In genomic region chr4:151432654-151433053, GRCh38 we compare ENCODE assay signal across 21 cellular contexts. TPM values are rescaled to one million over a fixed set of nuclear protein-coding genes. Genes with fewer than 3 reads are reported as not detected.
A peak's percentile ranks its signal among the peaks of the same experiment; 100 is the strongest.
DNase-seq lines count a peak whose midpoint lies in the region; FAIRE-seq and TF ChIP-seq lines count a peak whose summit lies in the region.
"Had no signal": no experiment of that assay in that cellular context is flagged by ENCODE, and none has a peak within 500 bp of the region (broad histone marks: within the 10 kb centered on the region; RNA-seq: fewer than 3 reads in every experiment).

No MANE protein-coding gene starts in this region.

- TF ChIP-seq CTCF in OCI-LY3 (IDR thresholded peaks at IDR 0.05; ENCODE audit: low read depth, low read length) (no peak), astrocyte (IDR thresholded peaks at IDR 0.05; ENCODE audit: insufficient read depth, low read depth, low read length) (no peak), type B pancreatic cell (conservative IDR thresholded peaks at IDR 0.05) (no peak)

- FAIRE-seq in astrocyte (lab: Jason Lieb, UNC), result peak; percentile 50
- FAIRE-seq: G401.6, GM19239, RCC 7860 had no signal

- H3K9ac ChIP-seq in OCI-LY3 (ENCODE audit: low read length) (no peak overlapping the region), astrocyte (ENCODE audit: low read length) (no peak overlapping the region), mesendoderm (ENCODE audit: low read length) (no peak overlapping the region)

- DNase-seq in astrocyte (ENCODE audit: low read depth) (no peak), mesendoderm (no peak), type B pancreatic cell (ENCODE audit: extremely low spot score, unreplicated experiment) (no peak), DMS79 (lab: John Stamatoyannopoulos, UW) (no peak), D341Med (ENCODE audit: low spot score) (no peak), NCI-H510A (lab: John Stamatoyannopoulos, UW) (no peak)
- DNase-seq: CD4-positive, CD25-positive, alpha-beta regulatory T cell; H7; NCI-H1105; NCI-H146; NCI-H2029; NCI-H226; NCI-H524; NCI-H774; NK-92 treated with Interleukin-12 subunit alpha and Interleukin-12 subunit beta, amount 100 ng/mL, for 24 hours had no signal

- H2BK15ac ChIP-seq in mesendoderm (replicated peaks; ENCODE audit: low read depth), result no peak overlapping the region

- H3K27ac Mint-ChIP-seq in astrocyte (ENCODE audit: unreplicated experiment), result peak overlapping the region; percentile 3
- H3K27ac Mint-ChIP-seq in type B pancreatic cell, result peak overlapping the region; percentile 81

- H3K79me2 ChIP-seq in OCI-LY3 (ENCODE audit: low read length) (no peaks in the 10 kb centered on the region), astrocyte (ENCODE audit: insufficient read depth, low read length) (no peaks in the 10 kb centered on the region), mesendoderm (ENCODE audit: control insufficient read depth, insufficient read depth, low read length) (no peaks in the 10 kb centered on the region)

- H3K4me1 ChIP-seq in OCI-LY3 (ENCODE audit: low read length) (peaks cover 6% of the 10 kb centered on the region), astrocyte (ENCODE audit: insufficient read depth, low read length) (peaks cover 15% of the 10 kb centered on the region), mesendoderm (ENCODE audit: control insufficient read depth, low read depth, low read length) (peaks cover 17% of the 10 kb centered on the region)

- H3K56ac ChIP-seq in mesendoderm (ENCODE audit: low read length), result peak overlapping the region; percentile 31

- H2AK5ac ChIP-seq in mesendoderm (ENCODE audit: low read length), result no peak overlapping the region

- H3K23ac ChIP-seq in mesendoderm (ENCODE audit: low read length), result no peak overlapping the region

- no peaks in the 10 kb centered on the region for H3K9me3 Mint-ChIP-seq in astrocyte (ENCODE audit: unreplicated experiment)
- peaks cover 4% of the 10 kb centered on the region for H3K9me3 Mint-ChIP-seq in type B pancreatic cell

- H3K4me3 ChIP-seq in OCI-LY3 (ENCODE audit: low read length), result no peak overlapping the region
- no peak overlapping the region for H3K4me3 ChIP-seq in astrocyte (ENCODE audit: insufficient read depth, low read depth, low read length)
- H3K4me3 ChIP-seq in mesendoderm (ENCODE audit: low read length), result no peak overlapping the region
- H3K4me3 ChIP-seq: SJSA1 had no signal

- H3K27ac ChIP-seq in OCI-LY3 (ENCODE audit: low read length) (no peak overlapping the region), astrocyte (ENCODE audit: low read depth, low read length) (no peak overlapping the region), mesendoderm (ENCODE audit: low read depth, low read length) (no peak overlapping the region)
- H3K27ac ChIP-seq: SJSA1 had no signal

- peak overlapping the region; percentile 8; the same call in 1 of the 2 replicates for H2AFZ ChIP-seq in OCI-LY3 (ENCODE audit: low read depth, low read length)
- H2AFZ ChIP-seq in astrocyte (ENCODE audit: low read depth, low read length), result no peak overlapping the region

- H3K4me1 Mint-ChIP-seq in astrocyte (ENCODE audit: low read depth, unreplicated experiment) (peaks cover 35% of the 10 kb centered on the region), type B pancreatic cell (ENCODE audit: unreplicated experiment) (peaks cover 19% of the 10 kb centered on the region)

- H3K27me3 Mint-ChIP-seq in astrocyte (ENCODE audit: low read depth, unreplicated experiment) (no peaks in the 10 kb centered on the region), type B pancreatic cell (no peaks in the 10 kb centered on the region)

- no peak overlapping the region for H3K18ac ChIP-seq in mesendoderm (ENCODE audit: low read length)

- H3K79me1 ChIP-seq in mesendoderm (ENCODE audit: low read length), result peaks cover 2% of the 10 kb centered on the region

- H4K5ac ChIP-seq in mesendoderm (ENCODE audit: low read length), result no peak overlapping the region

- no peak overlapping the region for H4K8ac ChIP-seq in mesendoderm (ENCODE audit: low read depth, low read length)

- H3K9me3 ChIP-seq in OCI-LY3 (ENCODE audit: insufficient read depth, low read length) (no peaks in the 10 kb centered on the region), astrocyte (ENCODE audit: insufficient read depth, low read depth, low read length) (no peaks in the 10 kb centered on the region)
- H3K9me3 ChIP-seq: SJSA1 had no signal

- H4K20me1 ChIP-seq in OCI-LY3 (ENCODE audit: insufficient read depth, low read length), result no peaks in the 10 kb centered on the region
- no peaks in the 10 kb centered on the region for H4K20me1 ChIP-seq in astrocyte (ENCODE audit: insufficient read depth, low read length)

- no peaks in the 10 kb centered on the region for H3K36me3 Mint-ChIP-seq in astrocyte (ENCODE audit: low read depth, unreplicated experiment)
- H3K36me3 Mint-ChIP-seq in type B pancreatic cell, result no peaks in the 10 kb centered on the region
- H3K36me3 Mint-ChIP-seq: CD4-positive, CD25-positive, alpha-beta regulatory T cell; IgD-negative memory B cell had no signal

- no peak overlapping the region for H3K4ac ChIP-seq in mesendoderm (ENCODE audit: low read depth, low read length)

- H2BK120ac ChIP-seq in mesendoderm (ENCODE audit: low read depth, low read length), result no peak overlapping the region

- no peak overlapping the region for H3K4me3 Mint-ChIP-seq in astrocyte (ENCODE audit: unreplicated experiment)
- peak overlapping the region; percentile 13 for H3K4me3 Mint-ChIP-seq in type B pancreatic cell
- H3K4me3 Mint-ChIP-seq: CD4-positive, CD25-positive, alpha-beta regulatory T cell; IgD-negative memory B cell had no signal

- no peak overlapping the region for H3K4me2 ChIP-seq in OCI-LY3 (ENCODE audit: low read length)
- no peak overlapping the region for H3K4me2 ChIP-seq in astrocyte (ENCODE audit: low read length)
- no peak overlapping the region for H3K4me2 ChIP-seq in mesendoderm (ENCODE audit: low read length)

- H3K36me3 ChIP-seq in OCI-LY3 (replicated peaks; ENCODE audit: low read depth, low read length) (no peaks in the 10 kb centered on the region), astrocyte (ENCODE audit: insufficient read depth, low read length) (no peaks in the 10 kb centered on the region), mesendoderm (ENCODE audit: control insufficient read depth, insufficient read depth, low read length) (no peaks in the 10 kb centered on the region)
- H3K36me3 ChIP-seq: SJSA1 had no signal

- H3K27me3 ChIP-seq in OCI-LY3 (ENCODE audit: low read depth, low read length) (no peaks in the 10 kb centered on the region), astrocyte (ENCODE audit: insufficient read depth, low read length) (no peaks in the 10 kb centered on the region), mesendoderm (ENCODE audit: insufficient read depth, low read length, poor library complexity) (no peaks in the 10 kb centered on the region)
- H3K27me3 ChIP-seq: SJSA1 had no signal

- no peak overlapping the region for H2BK5ac ChIP-seq in mesendoderm (ENCODE audit: low read length)

RNA-seq across cellular contexts. Expression of gene FHIP1A, which starts 23.7 kb away (rescaled TPM):
- total RNA-seq in astrocyte (2.4 and 4.1 TPM in 2 replicates), type B pancreatic cell (ENCODE audit: low replicate concordance) (13.2 and 38.9 TPM in 2 replicates)
- polyA plus RNA-seq in mesendoderm (2013, experiment 1 of 2), result 8.6 TPM
- polyA plus RNA-seq in mesendoderm (2013, experiment 2 of 2), result 9.2 TPM
- polyA plus RNA-seq: IgD-negative memory B cell had no signal
